In the genomic region with DNA sequence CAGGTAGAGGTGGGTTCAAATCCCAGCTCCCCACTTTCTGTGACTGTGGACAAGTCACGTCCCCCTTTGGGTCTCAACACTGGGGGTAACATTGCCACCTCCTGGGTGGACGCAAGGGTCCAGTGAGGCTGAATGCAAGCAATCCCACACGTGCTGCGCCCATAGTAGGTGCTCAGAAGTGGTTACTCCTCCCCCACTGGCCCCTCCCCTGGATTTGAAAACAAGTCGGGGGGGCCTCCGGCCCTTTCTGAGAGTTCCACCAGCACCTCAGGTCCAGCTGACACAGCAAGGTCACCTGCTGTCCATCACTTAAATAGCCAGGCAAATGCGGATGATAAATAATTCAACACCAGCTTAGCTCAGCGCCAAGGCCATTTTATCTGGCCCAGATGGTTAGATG, we compare ENCODE assay signal across 27 cellular contexts. TPM values are rescaled to one million over a fixed set of nuclear protein-coding genes. Genes with fewer than 3 reads are reported as not detected.
"Had no signal": no experiment of that assay in that cellular context is flagged by ENCODE, and none has a peak within 500 bp of the region (broad histone marks: within the 10 kb centered on the region; RNA-seq: fewer than 3 reads in every experiment).

No MANE protein-coding gene starts in this region.

- ATAC-seq: naive thymus-derived CD4-positive, alpha-beta T cell; natural killer cell; pancreas; stimulated activated memory B cell treated with anti-CD40 and anti-IgM and Interleukin-4, amounts not matched to agents 10 μg/mL and 1 μg/mL and 100 μg/mL, for 72 hours; stimulated activated naive CD8-positive, alpha-beta T cell treated with anti-CD3 and anti-CD28 coated beads, Interleukin-15, amount 100 ng/mL, for 72 hours; stimulated activated naive CD8-positive, alpha-beta T cell treated with anti-CD3 and anti-CD28 coated beads, Interleukin-15, Interleukin-2, amounts not matched to agents 100 U/mL and 50 U/mL, for 24 hours had no signal

- DNase-seq: naive thymus-derived CD4-positive, alpha-beta T cell; natural killer cell; occipital lobe; pancreas; right lobe of liver; spleen; stimulated activated CD4-positive, alpha-beta T cell treated with anti-CD3 and anti-CD28 coated beads, Interleukin-12 subunit alpha, Interleukin-12 subunit beta, amount 100 ng/mL, for 4 hours; stimulated activated CD4-positive, alpha-beta T cell treated with anti-CD3 and anti-CD28 coated beads, Interleukin-1b, Interleukin-23, amount 100 ng/mL, for 48 hours; stimulated activated CD4-positive, alpha-beta T cell treated with anti-CD3 and anti-CD28 coated beads, Interleukin-4, amount 100 ng/mL, for 1 hour; stimulated activated CD4-positive, alpha-beta T cell treated with anti-CD3 and anti-CD28 coated beads, Interleukin-4, amount 100 ng/mL, for 4 hours; stimulated activated CD8-positive, alpha-beta memory T cell treated with anti-CD3 and anti-CD28 coated beads, Interleukin-4, amount 100 ng/mL, for 48 hours; stimulated activated naive CD4-positive, alpha-beta T cell; stimulated activated naive CD8-positive, alpha-beta T cell treated with anti-CD3 and anti-CD28 coated beads, Interleukin-15, amount 100 ng/mL, for 72 hours; stimulated activated naive CD8-positive, alpha-beta T cell treated with anti-CD3 and anti-CD28 coated beads, Interleukin-15, Interleukin-2, amounts not matched to agents 100 U/mL and 50 U/mL, for 24 hours; substantia nigra; testis; trophoblast cell; upper lobe of left lung had no signal

- H3K4me1 ChIP-seq: neural progenitor cell, pancreas, prostate gland, right atrium auricular region, right lobe of liver, spleen, suprapubic skin, testis, tibial nerve, upper lobe of left lung, vagina had no signal

- H3K4me3 ChIP-seq: neural progenitor cell, pancreas, prostate gland, right atrium auricular region, right lobe of liver, skin epidermis, smooth muscle cell, spleen, suprapubic skin, testis, tibial nerve, upper lobe of left lung, vagina had no signal

- H3K9me3 ChIP-seq: pancreas, prostate gland, right atrium auricular region, right lobe of liver, spleen, suprapubic skin, testis, tibial nerve, upper lobe of left lung, vagina had no signal

- H3K36me3 ChIP-seq: neural progenitor cell, pancreas, prostate gland, right lobe of liver, spleen, suprapubic skin, tibial nerve, upper lobe of left lung, vagina had no signal

- H3K27ac ChIP-seq: neural progenitor cell, pancreas, prostate gland, right atrium auricular region, right lobe of liver, skin epidermis, spleen, suprapubic skin, testis, tibial nerve, upper lobe of left lung, vagina had no signal

- H3K27me3 ChIP-seq: neural progenitor cell, pancreas, right atrium auricular region, right lobe of liver, testis, tibial nerve, upper lobe of left lung, vagina had no signal

RNA-seq across cellular contexts. Expression of gene KCNB1, which starts 34.4 kb away (rescaled TPM):
- total RNA-seq: smooth muscle cell had no signal
- polyA plus RNA-seq: naive thymus-derived CD4-positive, alpha-beta T cell; smooth muscle cell had no signal

RNA-seq across cellular contexts. Expression of gene PTGIS, which starts 51.0 kb away (rescaled TPM):
- total RNA-seq: natural killer cell had no signal
- polyA plus RNA-seq: naive thymus-derived CD4-positive, alpha-beta T cell had no signal
